Comparison of ENCODE assay signal across 19 cellular contexts in genomic region chr5:91049800-91050199, GRCh38.
DNase-seq lines count a peak whose midpoint lies in the region; ATAC-seq and TF ChIP-seq lines count a peak whose summit lies in the region.
"Had no signal": no experiment of that assay in that cellular context is flagged by ENCODE, and none has a peak within 500 bp of the region (broad histone marks: within the 10 kb centered on the region; RNA-seq: fewer than 3 reads in every experiment).

No MANE protein-coding gene starts in this region.

- H3K4me3 ChIP-seq in adipocyte (ENCODE audit: low read length) (no peak overlapping the region), fibroblast of the aortic adventitia (ENCODE audit: low read depth, low read length) (no peak overlapping the region)
- H3K4me3 ChIP-seq: Peyer's patch, uterus had no signal

- in situ Hi-C loops in ACHN (cut with HindIII; ENCODE audit: low pct_ligation_motif_present, low pct_unique_long_range_greater_than_20kb, low sequenced_read_pairs) = no loop called here

- ATAC-seq in GM21717 (IDR thresholded peaks at IDR 0.05; ENCODE audit: unreplicated experiment) (no peak), GM19467 (IDR thresholded peaks at IDR 0.05; ENCODE audit: unreplicated experiment) (no peak)
- ATAC-seq: stimulated activated naive CD8-positive, alpha-beta T cell treated with anti-CD3 and anti-CD28 coated beads, Interleukin-15, amount 100 ng/mL, for 72 hours; T-helper 17 cell had no signal

- no peaks in the 10 kb centered on the region for H3K27me3 ChIP-seq in adipocyte (replicated peaks; ENCODE audit: control insufficient read depth, insufficient read depth, low read length)
- H3K27me3 ChIP-seq: Peyer's patch, uterus had no signal

- H3K9ac ChIP-seq in adipocyte (ENCODE audit: low read length) = no peak overlapping the region

- no peak for TF ChIP-seq CTCF in fibroblast of the aortic adventitia (IDR thresholded peaks at IDR 0.05; ENCODE audit: insufficient read depth, low read length)

- H3K36me3 ChIP-seq in adipocyte (ENCODE audit: control insufficient read depth, insufficient read depth, low read length, severe bottlenecking) = no peaks in the 10 kb centered on the region
- H3K36me3 ChIP-seq: Peyer's patch, uterus had no signal

- peaks cover 56% of the 10 kb centered on the region for H3K4me1 ChIP-seq in adipocyte (ENCODE audit: control insufficient read depth, insufficient read depth, low read length)
- H3K4me1 ChIP-seq: Peyer's patch, uterus had no signal

- peaks cover 3% of the 10 kb centered on the region for H3K9me3 ChIP-seq in adipocyte (ENCODE audit: control insufficient read depth, low read length)
- H3K9me3 ChIP-seq: Peyer's patch, uterus had no signal

- DNase-seq in ACHN (peak; percentile 36), HPDE6-E6E7 (ENCODE audit: extremely low spot score) (peak; percentile 13), adipocyte (ENCODE audit: low read depth) (peak; percentile 55), fibroblast of the aortic adventitia (ENCODE audit: low read depth) (peak; percentile 16), NCI-H82 treated with DMSO at 0.1 percent for 48 hours (lab: John Stamatoyannopoulos, UW; ENCODE audit: unreplicated experiment) (no peak)
- no peak for DNase-seq in effector CD4-positive, alpha-beta T cell
- DNase-seq: activated CD4-positive, CD25-positive, alpha-beta regulatory T cell; COR-L47; MM.1S; naive B cell; NCI-H2081; Peyer's patch; posterior cingulate gyrus; stimulated activated CD4-positive, alpha-beta T cell treated with anti-CD3 and anti-CD28 coated beads, Interleukin-12 subunit alpha, Interleukin-12 subunit beta, amount 100 ng/mL, for 4 hours; stimulated activated naive CD8-positive, alpha-beta T cell treated with anti-CD3 and anti-CD28 coated beads, Interleukin-15, amount 100 ng/mL, for 72 hours; T-helper 17 cell; uterus had no signal

Comparison
In these comparisons a context has a peak if more than half of its experiments do, and no peak if none do; other contexts are left out.
1. DNase-seq: peak in ACHN (single experiment), HPDE6-E6E7 (single experiment), adipocyte (single experiment) and fibroblast of the aortic adventitia (single experiment); none in NCI-H82 treated with DMSO at 0.1 percent for 48 hours (single experiment) and effector CD4-positive, alpha-beta T cell (single experiment).